Comparison of ENCODE assay signal across 27 cellular contexts in the genomic region with DNA sequence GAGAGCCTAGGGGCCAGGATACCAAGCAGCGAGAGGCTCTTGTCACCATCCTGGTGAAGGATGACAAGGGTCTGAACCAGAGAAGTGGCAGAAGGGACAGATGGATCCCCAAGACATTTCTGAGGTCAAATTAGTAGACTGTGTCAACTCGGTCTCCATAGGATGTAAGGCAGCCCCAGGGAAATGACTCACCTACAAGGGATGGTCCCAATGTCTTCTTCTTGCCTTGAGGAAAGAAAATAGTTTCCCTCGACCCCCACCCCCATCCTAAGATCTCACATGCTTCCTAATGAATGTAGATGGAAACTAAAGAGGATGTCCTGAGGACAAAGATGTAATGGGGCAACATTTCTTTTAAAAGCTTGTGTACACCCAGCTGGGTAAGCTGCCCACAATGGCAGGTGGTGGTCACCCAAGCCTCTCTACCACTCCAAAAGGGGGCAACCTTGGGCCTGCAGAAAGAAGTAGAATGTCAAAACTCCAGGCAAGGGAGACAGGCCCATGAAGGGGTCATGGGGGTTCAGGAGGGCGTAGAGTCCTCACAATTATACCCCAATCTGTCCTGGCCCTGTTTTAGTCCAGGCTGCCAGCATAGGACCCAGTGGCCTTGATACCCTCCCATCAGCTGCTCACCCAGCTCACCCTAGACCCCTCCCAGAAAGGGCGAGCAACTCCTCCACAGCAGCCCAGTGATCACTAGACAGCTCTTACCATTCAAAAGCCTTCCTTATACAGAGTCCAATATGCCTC.
"Had no signal": no experiment of that assay in that cellular context is flagged by ENCODE, and none has a peak within 500 bp of the region (broad histone marks: within the 10 kb centered on the region; RNA-seq: fewer than 3 reads in every experiment).

No MANE protein-coding gene starts in this region.

- DNase-seq: activated CD4-positive, alpha-beta memory T cell treated with anti-CD3 and anti-CD28 coated beads for 36 hours; activated CD4-positive, alpha-beta T cell treated with anti-CD3 and anti-CD28 coated beads, Interleukin-2, amount 10 ng/mL, durations not matched to agents 24 days and 14 days; activated CD4-positive, CD25-positive, alpha-beta regulatory T cell treated with anti-CD3 and anti-CD28 coated beads, Interleukin-2, amount 50 U/mL, for 72 hours; activated CD8-positive, alpha-beta memory T cell treated with anti-CD3 and anti-CD28 coated beads, Interleukin-2, amount 50 U/mL, for 4 hours; activated effector memory CD4-positive, alpha-beta T cell treated with anti-CD3 and anti-CD28 coated beads, Interleukin-2, amount 50 U/mL, for 16 hours; activated naive CD4-positive, alpha-beta T cell treated with anti-CD3 and anti-CD28 coated beads for 36 hours; activated naive CD8-positive, alpha-beta T cell treated with anti-CD3 and anti-CD28 coated beads for 36 hours; activated T-cell treated with anti-CD3 and anti-CD28 coated beads, Interleukin-2, amount 50 U/mL, for 1 hour; adrenal gland; aorta; body of pancreas; left ventricle myocardium inferior; naive B cell; pancreas; retina; sigmoid colon; stimulated activated CD4-positive, alpha-beta T cell treated with anti-CD3 and anti-CD28 coated beads, Interleukin-1b, Interleukin-23, amount 100 ng/mL, for 48 hours; stimulated activated CD4-positive, alpha-beta T cell treated with anti-CD3 and anti-CD28 coated beads, Interleukin-4, amount 100 ng/mL, for 4 hours; stimulated activated CD8-positive, alpha-beta memory T cell treated with anti-CD3 and anti-CD28 coated beads, Interleukin-4, amount 100 ng/mL, for 48 hours; T-helper 17 cell had no signal

- H3K4me3 ChIP-seq: adrenal gland, body of pancreas, cardiac muscle cell, left ventricle myocardium inferior, lung, pancreas, prostate gland, sigmoid colon, smooth muscle cell, tibial nerve had no signal

- H3K36me3 ChIP-seq: adrenal gland, cardiac muscle cell, left ventricle myocardium inferior, pancreas, prostate gland, sigmoid colon, tibial nerve had no signal

- H3K27me3 ChIP-seq: adrenal gland, body of pancreas, pancreas, sigmoid colon, tibial nerve had no signal

- H3K9me3 ChIP-seq: adrenal gland, body of pancreas, left ventricle myocardium inferior, pancreas, prostate gland, sigmoid colon, tibial nerve had no signal

- H3K4me2 ChIP-seq: smooth muscle cell had no signal

- H3K27ac ChIP-seq: adrenal gland, body of pancreas, cardiac muscle cell, left ventricle myocardium inferior, pancreas, prostate gland, sigmoid colon, tibial nerve had no signal

- H3K4me1 ChIP-seq: adrenal gland, body of pancreas, left ventricle myocardium inferior, pancreas, prostate gland, sigmoid colon, tibial nerve had no signal

- ATAC-seq: body of pancreas; esophagus mucosa; pancreas; stimulated activated memory B cell treated with anti-CD40 and anti-IgM and Interleukin-4, amounts not matched to agents 10 μg/mL and 1 μg/mL and 100 μg/mL, for 72 hours; T-helper 17 cell had no signal
